In genomic region chr19:50356691-50357177, GRCh38 we compare ENCODE assay signal across 10 cellular contexts. TPM values are rescaled to one million over a fixed set of nuclear protein-coding genes. Genes with fewer than 3 reads are reported as not detected.
A peak's percentile ranks its signal among the peaks of the same experiment; 100 is the strongest.
DNase-seq lines count a peak whose midpoint lies in the region; ATAC-seq, FAIRE-seq and TF ChIP-seq lines count a peak whose summit lies in the region.
"Had no signal": no experiment of that assay in that cellular context is flagged by ENCODE, and none has a peak within 500 bp of the region (broad histone marks: within the 10 kb centered on the region; RNA-seq: fewer than 3 reads in every experiment).

No MANE protein-coding gene starts in this region.

- H3K27me3 ChIP-seq in PC-3 (ENCODE audit: low read length) (no peaks in the 10 kb centered on the region), endothelial cell of umbilical vein (ENCODE audit: control insufficient read depth in 2 of 2, insufficient read depth in 2 of 2, low read length in 2 of 2) (peaks cover 0 to 2% of the 10 kb centered on the region in 2 experiments)

- peaks cover 8% of the 10 kb centered on the region for H3K9me3 Mint-ChIP-seq in activated CD4-positive, alpha-beta T cell treated with anti-CD3 and anti-CD28 coated beads, Interleukin-2, amount 10 ng/mL, durations not matched to agents 24 days and 14 days
- H3K9me3 Mint-ChIP-seq in stimulated activated memory B cell treated with anti-CD40 and anti-IgM and Interleukin-4, amounts not matched to agents 10 μg/mL and 1 μg/mL and 100 μg/mL, for 72 hours, result peaks cover 5% of the 10 kb centered on the region

- H3K79me2 ChIP-seq in PC-3 (ENCODE audit: low read length) (no peaks in the 10 kb centered on the region), endothelial cell of umbilical vein (ENCODE audit: control insufficient read depth, insufficient read depth, low read length) (no peaks in the 10 kb centered on the region)

- intact Hi-C loops in activated CD4-positive, alpha-beta T cell treated with anti-CD3 and anti-CD28 coated beads, Interleukin-2, amount 10 ng/mL, durations not matched to agents 24 days and 14 days (cut with micrococcal nuclease), result loop anchor here (1.0 to 5.0 kb wide), 8 partner anchors 20 to 201 kb away; partner anchors contain the start of genes EMC10, GARIN5A, MYBPC2 and NR1H2
- intact Hi-C loops in PC-3 (cut with micrococcal nuclease), result loop anchor here (1.0 kb wide), 3 partner anchors 104 to 427 kb away; no protein-coding TSS in a partner anchor
- intact Hi-C loops in endothelial cell of umbilical vein (cut with micrococcal nuclease), result loop anchor here (1.0 to 2.0 kb wide), 10 partner anchors 12 to 566 kb away; partner anchors contain the start of genes EMC10, GARIN5A, KCNC3 and POLD1

- dilution Hi-C loops in endothelial cell of umbilical vein (cut with MboI; ENCODE audit: extremely low pct_ligation_motif_present, low sequenced_read_pairs), result no loop called here

- H3K36me3 Mint-ChIP-seq in activated CD4-positive, alpha-beta T cell treated with anti-CD3 and anti-CD28 coated beads, Interleukin-2, amount 10 ng/mL, durations not matched to agents 24 days and 14 days (ENCODE audit: low read depth), result peaks cover 21% of the 10 kb centered on the region
- H3K36me3 Mint-ChIP-seq in stimulated activated memory B cell treated with anti-CD40 and anti-IgM and Interleukin-4, amounts not matched to agents 10 μg/mL and 1 μg/mL and 100 μg/mL, for 72 hours, result peaks cover 10% of the 10 kb centered on the region

- H3F3A ChIP-seq in PC-3 (ENCODE audit: low read length, unreplicated experiment), result no peaks in the 10 kb centered on the region

- DNase-seq in activated CD4-positive, alpha-beta T cell treated with anti-CD3 and anti-CD28 coated beads, Interleukin-2, amount 10 ng/mL, durations not matched to agents 24 days and 14 days, result no peak
- no peak for DNase-seq in activated CD4-positive, alpha-beta T cell treated with anti-CD3 and anti-CD28 coated beads, Interleukin-2, amount 50 U/mL, for 1 hour
- DNase-seq in PC-3, result no peak
- no peak for DNase-seq in endothelial cell of umbilical vein (ENCODE audit: low read depth, low spot score)
- no peak for DNase-seq in NCI-H128 (lab: John Stamatoyannopoulos, UW; ENCODE audit: unreplicated experiment)
- no peak for DNase-seq in stimulated activated naive CD4-positive, alpha-beta T cell (lab: John Stamatoyannopoulos, UW)
- DNase-seq in NCI-H1105 (lab: John Stamatoyannopoulos, UW), result no peak

- H3K4me3 ChIP-seq in PC-3 (ENCODE audit: low read length) (peak overlapping the region; percentile 60; the same call in 1 of the 2 replicates), endothelial cell of umbilical vein (replicated peaks in 1 of 3; ENCODE audit: insufficient read depth in 1 of 3, low read depth in 1 of 3, low read length in 3 of 3) (no peak overlapping the region)
- H3K4me3 ChIP-seq: lung had no signal

- CTCF ChIA-PET in PC-3 (lab: Charles Lee), result interaction anchor here (0.6 to 1.4 kb wide), 4 partner anchors 28 to 664 kb away, joined by 4 to 8 read pairs (median 4); partner anchors contain the start of gene KCNC3
- CTCF ChIA-PET in endothelial cell of umbilical vein (lab: Charles Lee), result interaction anchor here (0.7 to 3.9 kb wide), 35 partner anchors 8 to 565 kb away, joined by 3 to 68 read pairs (median 6); partner anchors contain the start of genes KCNC3, NR1H2 and POLD1

- H3K27ac ChIP-seq in PC-3 (ENCODE audit: low read length), result no peak overlapping the region
- no peak overlapping the region for H3K27ac ChIP-seq in endothelial cell of umbilical vein (ENCODE audit: insufficient read depth, low read depth, low read length)

- H3K27me3 Mint-ChIP-seq in activated CD4-positive, alpha-beta T cell treated with anti-CD3 and anti-CD28 coated beads, Interleukin-2, amount 10 ng/mL, durations not matched to agents 24 days and 14 days, result no peaks in the 10 kb centered on the region
- H3K27me3 Mint-ChIP-seq in stimulated activated memory B cell treated with anti-CD40 and anti-IgM and Interleukin-4, amounts not matched to agents 10 μg/mL and 1 μg/mL and 100 μg/mL, for 72 hours, result no peaks in the 10 kb centered on the region

- H4K20me1 ChIP-seq in PC-3 (ENCODE audit: low read length) (no peaks in the 10 kb centered on the region), endothelial cell of umbilical vein (replicated peaks; ENCODE audit: control insufficient read depth, extremely low read depth, insufficient read depth, low read length) (no peaks in the 10 kb centered on the region)

- H3K4me1 ChIP-seq in PC-3 (ENCODE audit: insufficient read depth, low read length), result no peaks in the 10 kb centered on the region; the same call in 1 of the 2 replicates
- peaks cover 7% of the 10 kb centered on the region for H3K4me1 ChIP-seq in endothelial cell of umbilical vein (ENCODE audit: control insufficient read depth, extremely low read depth, insufficient read depth, low read length)

- TF ChIP-seq POLR2A in endothelial cell of umbilical vein (IDR thresholded peaks at IDR 0.05; ENCODE audit: low read depth, low read length), result no peak

- H2AFZ ChIP-seq in PC-3 (ENCODE audit: low read length), result peak overlapping the region; percentile 79
- no peak overlapping the region for H2AFZ ChIP-seq in endothelial cell of umbilical vein (ENCODE audit: low read depth, low read length)

- H3K36me3 ChIP-seq in PC-3 (ENCODE audit: low read depth, low read length), result no peaks in the 10 kb centered on the region
- no peaks in the 10 kb centered on the region for H3K36me3 ChIP-seq in endothelial cell of umbilical vein (ENCODE audit: control insufficient read depth in 2 of 2, extremely low read depth in 1 of 2, insufficient read depth in 2 of 2, low read length in 2 of 2)

- no peak for ATAC-seq in PC-3
- ATAC-seq in stimulated activated memory B cell treated with anti-CD40 and anti-IgM and Interleukin-4, amounts not matched to agents 10 μg/mL and 1 μg/mL and 100 μg/mL, for 72 hours, result no peak

- H3K9ac ChIP-seq in PC-3 (ENCODE audit: low read length), result no peak overlapping the region
- H3K9ac ChIP-seq in endothelial cell of umbilical vein (replicated peaks; ENCODE audit: extremely low read depth, insufficient read depth, low read length), result no peak overlapping the region

- H3K27ac Mint-ChIP-seq in activated CD4-positive, alpha-beta T cell treated with anti-CD3 and anti-CD28 coated beads, Interleukin-2, amount 10 ng/mL, durations not matched to agents 24 days and 14 days, result peak overlapping the region; percentile 95
- peak overlapping the region; percentile 100 for H3K27ac Mint-ChIP-seq in stimulated activated memory B cell treated with anti-CD40 and anti-IgM and Interleukin-4, amounts not matched to agents 10 μg/mL and 1 μg/mL and 100 μg/mL, for 72 hours

- TF ChIP-seq CTCF in PC-3 (conservative IDR thresholded peaks at IDR 0.05; ENCODE audit: low read depth, low read length) (no peak), endothelial cell of umbilical vein (IDR thresholded peaks at IDR 0.05; ENCODE audit: extremely low read depth in 1 of 2, insufficient read depth in 1 of 2, low read depth in 1 of 2, low read length in 2 of 2) (no peak)

- H3K9me2 ChIP-seq in PC-3 (replicated peaks; ENCODE audit: low read length), result no peaks in the 10 kb centered on the region

- no peak for FAIRE-seq in endothelial cell of umbilical vein (lab: Jason Lieb, UNC)

- H3K4me2 ChIP-seq in PC-3 (ENCODE audit: low read length) (peak overlapping the region; percentile 79), endothelial cell of umbilical vein (ENCODE audit: insufficient read depth, low read length) (peak overlapping the region; percentile 72)

- POLR2A ChIA-PET in PC-3 (lab: Charles Lee; ENCODE audit: unreplicated experiment), result no interaction called here
- POLR2A ChIA-PET in endothelial cell of umbilical vein (lab: Charles Lee), result no interaction called here

- H3K9me3 ChIP-seq in PC-3 (ENCODE audit: low read length) (no peaks in the 10 kb centered on the region), endothelial cell of umbilical vein (replicated peaks; ENCODE audit: control insufficient read depth, insufficient read depth, low read length) (no peaks in the 10 kb centered on the region)

- H3K9me1 ChIP-seq in endothelial cell of umbilical vein (replicated peaks; ENCODE audit: control insufficient read depth, extremely low read depth, insufficient read depth, low read length), result no peaks in the 10 kb centered on the region

- peaks cover 41% of the 10 kb centered on the region for H3K4me1 Mint-ChIP-seq in activated CD4-positive, alpha-beta T cell treated with anti-CD3 and anti-CD28 coated beads, Interleukin-2, amount 10 ng/mL, durations not matched to agents 24 days and 14 days
- peaks cover 46% of the 10 kb centered on the region for H3K4me1 Mint-ChIP-seq in stimulated activated memory B cell treated with anti-CD40 and anti-IgM and Interleukin-4, amounts not matched to agents 10 μg/mL and 1 μg/mL and 100 μg/mL, for 72 hours

- no TSS peak for BruUV-seq in PC-3 (replicated peaks; lab: Mats Ljungman, UMichigan)
- BruUV-seq in endothelial cell of umbilical vein (replicated peaks; lab: Mats Ljungman, UMichigan), result no TSS peak

- no peak overlapping the region for H3K4me3 Mint-ChIP-seq in activated CD4-positive, alpha-beta T cell treated with anti-CD3 and anti-CD28 coated beads, Interleukin-2, amount 10 ng/mL, durations not matched to agents 24 days and 14 days
- peak overlapping the region; percentile 97 for H3K4me3 Mint-ChIP-seq in stimulated activated memory B cell treated with anti-CD40 and anti-IgM and Interleukin-4, amounts not matched to agents 10 μg/mL and 1 μg/mL and 100 μg/mL, for 72 hours

RNA-seq across cellular contexts. Expression of gene NAPSA, which starts 8.7 kb away (rescaled TPM):
- total RNA-seq in activated CD4-positive, alpha-beta T cell treated with anti-CD3 and anti-CD28 coated beads, Interleukin-2, amount 10 ng/mL, durations not matched to agents 24 days and 14 days, result 13.6 and 18.0 TPM in 2 replicates
- total RNA-seq in PC-3 (2014; rRNA removed), result 1.2 and 3.0 TPM in 2 replicates
- total RNA-seq in endothelial cell of umbilical vein, result 0.48 TPM in 1 of 2 replicates, not detected in the other
- 0.19 and 0.41 TPM in 2 replicates for polyA plus RNA-seq in endothelial cell of umbilical vein
- polyA plus RNA-seq in endothelial cell of umbilical vein (2011; cell fraction: cytosol; rRNA removed), result 0.08 and 0.28 TPM in 2 replicates
- polyA plus RNA-seq in endothelial cell of umbilical vein (2011; cell fraction: nucleus; rRNA removed), result 1.4 and 2.0 TPM in 2 replicates
- 0.44 and 0.87 TPM in 2 replicates for polyA plus RNA-seq in endothelial cell of umbilical vein (2012)
- 0.46 TPM in 1 of 2 replicates, not detected in the other for polyA minus RNA-seq in endothelial cell of umbilical vein
- not detected for polyA minus RNA-seq in endothelial cell of umbilical vein (2011; cell fraction: cytosol; rRNA and poly(A)+ RNA removed)
- 0.53 and 0.77 TPM in 2 replicates for polyA minus RNA-seq in endothelial cell of umbilical vein (2011; cell fraction: nucleus; rRNA and poly(A)+ RNA removed)

RNA-seq across cellular contexts. Expression of gene NR1H2, which starts 19.5 kb away (rescaled TPM):
- 81.4 and 84.7 TPM in 2 replicates for total RNA-seq in activated CD4-positive, alpha-beta T cell treated with anti-CD3 and anti-CD28 coated beads, Interleukin-2, amount 10 ng/mL, durations not matched to agents 24 days and 14 days
- 130 and 152 TPM in 2 replicates for total RNA-seq in PC-3 (2014; rRNA removed)
- total RNA-seq in endothelial cell of umbilical vein, result 46.7 and 50.6 TPM in 2 replicates
- 48.4 and 67.3 TPM in 2 replicates for polyA plus RNA-seq in endothelial cell of umbilical vein
- 23.6 and 35.3 TPM in 2 replicates for polyA plus RNA-seq in endothelial cell of umbilical vein (2011; cell fraction: cytosol; rRNA removed)
- polyA plus RNA-seq in endothelial cell of umbilical vein (2011; cell fraction: nucleus; rRNA removed), result 59.9 and 72.4 TPM in 2 replicates
- 30.6 and 44.4 TPM in 2 replicates for polyA plus RNA-seq in endothelial cell of umbilical vein (2012)
- polyA minus RNA-seq in endothelial cell of umbilical vein, result 32.3 and 35.5 TPM in 2 replicates
- polyA minus RNA-seq in endothelial cell of umbilical vein (2011; cell fraction: cytosol; rRNA and poly(A)+ RNA removed), result 35.7 TPM
- polyA minus RNA-seq in endothelial cell of umbilical vein (2011; cell fraction: nucleus; rRNA and poly(A)+ RNA removed), result 24.9 and 35.3 TPM in 2 replicates

RNA-seq across cellular contexts. Expression of gene POLD1, which starts 27.4 kb away (rescaled TPM):
- total RNA-seq in activated CD4-positive, alpha-beta T cell treated with anti-CD3 and anti-CD28 coated beads, Interleukin-2, amount 10 ng/mL, durations not matched to agents 24 days and 14 days, result 188 and 204 TPM in 2 replicates
- total RNA-seq in PC-3 (2014; rRNA removed), result 165 and 210 TPM in 2 replicates
- total RNA-seq in endothelial cell of umbilical vein, result 63.9 and 73.8 TPM in 2 replicates
- 40.9 and 56.7 TPM in 2 replicates for polyA plus RNA-seq in endothelial cell of umbilical vein
- 23.6 and 29.6 TPM in 2 replicates for polyA plus RNA-seq in endothelial cell of umbilical vein (2011; cell fraction: cytosol; rRNA removed)
- 116 and 120 TPM in 2 replicates for polyA plus RNA-seq in endothelial cell of umbilical vein (2011; cell fraction: nucleus; rRNA removed)
- polyA plus RNA-seq in endothelial cell of umbilical vein (2012), result 28.1 and 36.5 TPM in 2 replicates
- polyA minus RNA-seq in endothelial cell of umbilical vein, result 24.6 and 40.3 TPM in 2 replicates
- 178 TPM for polyA minus RNA-seq in endothelial cell of umbilical vein (2011; cell fraction: cytosol; rRNA and poly(A)+ RNA removed)
- 30.4 and 43.1 TPM in 2 replicates for polyA minus RNA-seq in endothelial cell of umbilical vein (2011; cell fraction: nucleus; rRNA and poly(A)+ RNA removed)

RNA-seq across cellular contexts. Expression of gene KCNC3, which starts 27.6 kb away (rescaled TPM):
- 20.3 TPM in 2 replicates for total RNA-seq in activated CD4-positive, alpha-beta T cell treated with anti-CD3 and anti-CD28 coated beads, Interleukin-2, amount 10 ng/mL, durations not matched to agents 24 days and 14 days
- total RNA-seq in PC-3 (2014; rRNA removed), result 3.1 and 3.6 TPM in 2 replicates
- 0.76 and 0.91 TPM in 2 replicates for total RNA-seq in endothelial cell of umbilical vein
- 0.22 and 0.30 TPM in 2 replicates for polyA plus RNA-seq in endothelial cell of umbilical vein
- polyA plus RNA-seq in endothelial cell of umbilical vein (2011; cell fraction: cytosol; rRNA removed), result 0.13 TPM in 2 replicates
- 0.92 and 0.99 TPM in 2 replicates for polyA plus RNA-seq in endothelial cell of umbilical vein (2011; cell fraction: nucleus; rRNA removed)
- 0.60 and 1.2 TPM in 2 replicates for polyA plus RNA-seq in endothelial cell of umbilical vein (2012)
- 0.30 and 0.53 TPM in 2 replicates for polyA minus RNA-seq in endothelial cell of umbilical vein
- not detected for polyA minus RNA-seq in endothelial cell of umbilical vein (2011; cell fraction: cytosol; rRNA and poly(A)+ RNA removed)
- 0.53 and 0.72 TPM in 2 replicates for polyA minus RNA-seq in endothelial cell of umbilical vein (2011; cell fraction: nucleus; rRNA and poly(A)+ RNA removed)
- total RNA-seq: MCF 10A had no signal
